In the genomic region with DNA sequence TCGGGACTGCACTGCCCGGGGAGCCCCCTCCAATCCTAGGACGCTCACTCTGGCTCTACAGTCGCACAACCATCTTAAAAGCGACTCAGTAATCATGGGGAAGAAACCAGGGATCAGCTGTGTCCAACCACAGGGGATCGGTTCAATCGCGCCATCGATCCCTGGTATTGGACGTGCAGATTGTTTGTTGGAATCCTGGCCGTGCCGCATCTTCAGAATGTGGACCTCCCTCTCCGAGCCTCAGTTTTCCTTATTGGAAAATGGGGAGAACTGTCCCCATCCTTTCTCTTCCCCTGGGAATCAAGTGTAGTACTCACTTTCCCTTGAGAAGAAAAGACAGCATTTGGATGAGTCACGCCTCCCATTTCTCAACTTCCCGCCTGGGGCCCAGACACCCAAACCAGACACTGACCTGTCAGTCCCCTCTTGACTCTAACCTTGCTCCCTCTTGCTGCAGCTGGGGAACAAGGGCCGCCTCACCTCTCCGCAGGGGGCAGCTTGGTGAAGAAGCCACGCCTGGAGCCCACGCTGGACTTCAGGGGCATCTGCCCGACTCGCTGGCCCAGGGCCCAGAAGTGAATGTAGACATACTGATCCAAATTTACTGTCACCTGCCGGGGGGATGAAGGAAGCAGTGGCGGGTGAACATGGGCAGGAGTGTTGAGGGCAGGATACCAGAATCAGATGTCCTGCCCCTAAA, we compare ENCODE assay signal across 1 cellular context.
TF ChIP-seq lines count a peak whose summit lies in the region.

No MANE protein-coding gene starts in this region.

TF ChIP-seq in IMR-90, 13 proteins besides CTCF, POLR2A, EP300 and RAD21:
- TF ChIP-seq FOS (IDR thresholded peaks at IDR 0.05; ENCODE audit: low read depth, low read length) (peak; percentile 16; the same call in 1 of the 2 replicates), RFX5 (IDR thresholded peaks at IDR 0.05; ENCODE audit: low read depth, low read length) (no peak), RCOR1 (IDR thresholded peaks at IDR 0.05; ENCODE audit: insufficient replicate concordance, low read length) (peak; percentile 12), MAFK (IDR thresholded peaks at IDR 0.05; ENCODE audit: low read depth, low read length) (no peak), CEBPB (IDR thresholded peaks at IDR 0.05; ENCODE audit: low read depth, low read length) (0 out of 2 replicates have a peak, but pooled peaks have one; percentile 33)
